In the genomic region with DNA sequence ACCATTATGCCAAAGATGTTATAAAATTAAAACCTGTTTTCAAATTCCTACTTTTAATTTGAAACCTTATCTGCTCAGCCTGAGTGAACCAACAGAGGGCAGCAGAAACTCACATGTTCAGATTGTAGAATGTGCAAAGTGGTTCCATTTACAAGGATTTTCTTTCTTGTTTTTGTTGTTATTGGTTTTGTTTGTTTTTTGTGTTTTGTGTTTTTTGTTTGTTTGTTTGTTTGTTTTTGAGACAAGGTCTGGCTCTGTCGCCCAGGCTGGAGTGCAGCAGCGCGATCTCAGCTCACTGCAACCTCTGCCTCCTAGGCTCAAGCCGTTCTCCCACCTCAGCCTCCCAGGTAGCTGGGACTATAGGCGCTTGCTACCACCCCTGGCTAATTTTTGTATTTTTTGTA, we compare ENCODE assay signal across 8 cellular contexts. TPM values are rescaled to one million over a fixed set of nuclear protein-coding genes. Genes with fewer than 3 reads are reported as not detected.
DNase-seq lines count a peak whose midpoint lies in the region; ATAC-seq, FAIRE-seq and TF ChIP-seq lines count a peak whose summit lies in the region.

No MANE protein-coding gene starts in this region.

- DNase-seq in CD4-positive, alpha-beta T cell = peak in 4 of 10 experiments; percentile 11 to 22 (median 18)
- peak; percentile 41 for DNase-seq in HCEC 1CT
- DNase-seq in RCC 7860 (ENCODE audit: low spot score) = peak; percentile 12
- peak; percentile 12 for DNase-seq in cerebellum (ENCODE audit: low spot score)
- DNase-seq in mesenchymal stem cell = peak; percentile 49
- DNase-seq in activated effector memory CD4-positive, alpha-beta T cell treated with Interleukin-2 at 50 U/mL for 16 hours = no peak
- no peak for DNase-seq in ecto neural progenitor cell (ENCODE audit: low spot score)

- TF ChIP-seq CTCF in CD4-positive, alpha-beta T cell (IDR thresholded peaks at IDR 0.05) = peak; percentile 72

- H2BK12ac ChIP-seq in mesenchymal stem cell (ENCODE audit: low read length in 2 of 2) = no peak overlapping the region

- H2AFZ ChIP-seq in mesenchymal stem cell (ENCODE audit: low read depth, low read length) = no peak overlapping the region

- H3K4ac ChIP-seq in mesenchymal stem cell (ENCODE audit: low read depth in 1 of 2, low read length in 2 of 2) = no peak overlapping the region

- H3K9me3 ChIP-seq in CD4-positive, alpha-beta T cell (ENCODE audit: control insufficient read depth, low read length) = no peaks in the 10 kb centered on the region
- H3K9me3 ChIP-seq in mesenchymal stem cell (ENCODE audit: control insufficient read depth, low read length) = no peaks in the 10 kb centered on the region

- H3K9me3 Mint-ChIP-seq in CD4-positive, alpha-beta T cell = peaks cover 1% of the 10 kb centered on the region

- no peaks in the 10 kb centered on the region for H3K27me3 ChIP-seq in CD4-positive, alpha-beta T cell (ENCODE audit: control insufficient read depth, insufficient read depth, low read length)
- no peaks in the 10 kb centered on the region for H3K27me3 ChIP-seq in mesenchymal stem cell (ENCODE audit: control insufficient read depth in 1 of 2, insufficient read depth in 1 of 2, low read length in 2 of 2)

- H2BK120ac ChIP-seq in mesenchymal stem cell (ENCODE audit: low read depth, low read length) = no peak overlapping the region

- no peak for ATAC-seq in CD4-positive, alpha-beta T cell (ENCODE audit: poor library complexity)
- no peak for ATAC-seq in GM18520 (IDR thresholded peaks at IDR 0.05; ENCODE audit: unreplicated experiment)

- CTCF ChIA-PET in CD4-positive, alpha-beta T cell (lab: Charles Lee) = interaction anchor here (1.1 kb wide), 1 partner anchor 120 kb away, joined by 5 read pairs; no protein-coding TSS in a partner anchor

- H3K4me3 ChIP-seq in mesenchymal stem cell (ENCODE audit: insufficient read depth in 1 of 2, low read depth in 1 of 2, low read length in 2 of 2) = no peak overlapping the region

- 80% methylated on average over 5 of the region's 5 CpGs for WGBS in mesenchymal stem cell

- no peak overlapping the region for H3K18ac ChIP-seq in mesenchymal stem cell (ENCODE audit: low read depth in 1 of 2, low read length in 2 of 2)

- FAIRE-seq in RCC 7860 (lab: Jason Lieb, UNC) = peak; percentile 77

- POLR2A ChIA-PET in CD4-positive, alpha-beta T cell (lab: Charles Lee) = interaction anchor here (1.0 kb wide), 1 partner anchor 118 kb away, joined by 3 read pairs; no protein-coding TSS in a partner anchor

- H3K9ac ChIP-seq in mesenchymal stem cell (ENCODE audit: low read length) = no peak overlapping the region

- no peak overlapping the region for H4K91ac ChIP-seq in mesenchymal stem cell (ENCODE audit: low read length)

- no peaks in the 10 kb centered on the region for H3K4me1 Mint-ChIP-seq in CD4-positive, alpha-beta T cell (ENCODE audit: low read depth)

- H3K27me3 Mint-ChIP-seq in CD4-positive, alpha-beta T cell = no peaks in the 10 kb centered on the region

- no peak overlapping the region for H2BK5ac ChIP-seq in mesenchymal stem cell (ENCODE audit: low read depth, low read length, poor library complexity, severe bottlenecking)

- peaks cover 2% of the 10 kb centered on the region for H3K4me1 ChIP-seq in mesenchymal stem cell (ENCODE audit: control insufficient read depth, insufficient read depth, low read depth, low read length)

- H3K4me2 ChIP-seq in mesenchymal stem cell (ENCODE audit: low read length, poor library complexity, severe bottlenecking) = no peak overlapping the region

- peaks cover 21% of the 10 kb centered on the region for H3K36me3 Mint-ChIP-seq in CD4-positive, alpha-beta T cell (ENCODE audit: low read depth)

- H3K36me3 ChIP-seq in mesenchymal stem cell (ENCODE audit: control insufficient read depth in 1 of 2, insufficient read depth in 2 of 2, low read depth in 1 of 2, low read length in 2 of 2) = no peaks in the 10 kb centered on the region

- intact Hi-C loops in CD4-positive, alpha-beta T cell (cut with DNase I, micrococcal nuclease) = loop anchor here (1.0 to 10.0 kb wide), 4 partner anchors 120 to 538 kb away; a partner anchor contains a TSS

- H3K27ac ChIP-seq in CD4-positive, alpha-beta T cell (ENCODE audit: low read depth, low read length) = no peak overlapping the region
- H3K27ac ChIP-seq in mesenchymal stem cell (ENCODE audit: low read length, poor library complexity, severe bottlenecking) = no peak overlapping the region

- H2BK15ac ChIP-seq in mesenchymal stem cell (ENCODE audit: low read depth, poor library complexity, severe bottlenecking) = no peak overlapping the region

- H3K14ac ChIP-seq in mesenchymal stem cell (ENCODE audit: low read length in 2 of 2) = no peak overlapping the region

- H3K23ac ChIP-seq in mesenchymal stem cell (ENCODE audit: low read length in 2 of 2) = no peak overlapping the region

- no peak overlapping the region for H2AK5ac ChIP-seq in mesenchymal stem cell (ENCODE audit: low read length, severe bottlenecking)

- H3K79me1 ChIP-seq in mesenchymal stem cell (replicated peaks; ENCODE audit: low read length, poor library complexity, severe bottlenecking) = no peaks in the 10 kb centered on the region

- H3K27ac Mint-ChIP-seq in CD4-positive, alpha-beta T cell = no peak overlapping the region

- H4K8ac ChIP-seq in mesenchymal stem cell (ENCODE audit: low read length) = no peak overlapping the region

- no peak overlapping the region for H3K4me3 Mint-ChIP-seq in CD4-positive, alpha-beta T cell

RNA-seq across cellular contexts. Expression of a gene that starts 22.8 kb away (rescaled TPM):
- not detected for total RNA-seq in CD4-positive, alpha-beta T cell
- total RNA-seq in cerebellum = 2.3 TPM
- 0.41 TPM for polyA plus RNA-seq in mesenchymal stem cell (2013, experiment 1 of 2)
- 0.44 TPM for polyA plus RNA-seq in mesenchymal stem cell (2013, experiment 2 of 2)

Comparison
In these comparisons a context has a peak if more than half of its experiments do, and no peak if none do; other contexts are left out.
1. DNase-seq: peak in HCEC 1CT (single experiment), RCC 7860 (single experiment), cerebellum (single experiment) and mesenchymal stem cell (single experiment); none in activated effector memory CD4-positive, alpha-beta T cell treated with Interleukin-2 at 50 U/mL for 16 hours (single experiment) and ecto neural progenitor cell (single experiment).